In genomic region chr18:41206341-41206740, GRCh38 we compare ENCODE assay signal across 21 cellular contexts.
"Had no signal": no experiment of that assay in that cellular context is flagged by ENCODE, and none has a peak within 500 bp of the region (broad histone marks: within the 10 kb centered on the region; RNA-seq: fewer than 3 reads in every experiment).

No MANE protein-coding gene starts in this region.

- DNase-seq: effector memory CD4-positive, alpha-beta T cell; gastrocnemius medialis; heart right ventricle; hypothalamus; mammary epithelial cell; naive thymus-derived CD4-positive, alpha-beta T cell; psoas muscle; retina; right lobe of liver; spleen; stimulated activated CD4-positive, alpha-beta T cell treated with anti-CD3 and anti-CD28 coated beads, Interleukin-2, amount 100 ng/mL, for 24 hours; stimulated activated CD4-positive, alpha-beta T cell treated with anti-CD3 and anti-CD28 coated beads, Interleukin-4, amount 100 ng/mL, for 4 hours; stimulated activated naive B cell treated with anti-CD40 and anti-IgM and Interleukin-4, amounts not matched to agents 10 μg/mL and 1 μg/mL and 100 μg/mL, for 72 hours; stimulated activated naive CD8-positive, alpha-beta T cell treated with anti-CD3 and anti-CD28 coated beads, Interleukin-15, amount 100 ng/mL, for 72 hours; testis; upper lobe of right lung had no signal

- H3K27me3 ChIP-seq: esophagus muscularis mucosa, gastrocnemius medialis, heart right ventricle, neutrophil, right lobe of liver, spleen, testis, tibial nerve, upper lobe of right lung, vagina had no signal

- H3K27ac ChIP-seq: epithelial cell of prostate, esophagus muscularis mucosa, gastrocnemius medialis, heart right ventricle, neutrophil, psoas muscle, right lobe of liver, spleen, testis, tibial nerve, upper lobe of right lung, vagina had no signal

- H3K9me3 ChIP-seq: esophagus muscularis mucosa, gastrocnemius medialis, heart right ventricle, neutrophil, psoas muscle, right lobe of liver, testis, tibial nerve, upper lobe of right lung, vagina had no signal

- H3K36me3 ChIP-seq: esophagus muscularis mucosa, gastrocnemius medialis, heart right ventricle, neutrophil, right lobe of liver, spleen, tibial nerve, upper lobe of right lung, vagina had no signal

- H3K4me1 ChIP-seq: esophagus muscularis mucosa, gastrocnemius medialis, heart right ventricle, psoas muscle, right lobe of liver, spleen, testis, tibial nerve, upper lobe of right lung, vagina had no signal

- H3K4me3 ChIP-seq: esophagus muscularis mucosa, gastrocnemius medialis, heart right ventricle, psoas muscle, right lobe of liver, spleen, testis, tibial nerve, upper lobe of right lung, vagina had no signal
